Comparison of ENCODE assay signal across 8 cellular contexts in the genomic region with DNA sequence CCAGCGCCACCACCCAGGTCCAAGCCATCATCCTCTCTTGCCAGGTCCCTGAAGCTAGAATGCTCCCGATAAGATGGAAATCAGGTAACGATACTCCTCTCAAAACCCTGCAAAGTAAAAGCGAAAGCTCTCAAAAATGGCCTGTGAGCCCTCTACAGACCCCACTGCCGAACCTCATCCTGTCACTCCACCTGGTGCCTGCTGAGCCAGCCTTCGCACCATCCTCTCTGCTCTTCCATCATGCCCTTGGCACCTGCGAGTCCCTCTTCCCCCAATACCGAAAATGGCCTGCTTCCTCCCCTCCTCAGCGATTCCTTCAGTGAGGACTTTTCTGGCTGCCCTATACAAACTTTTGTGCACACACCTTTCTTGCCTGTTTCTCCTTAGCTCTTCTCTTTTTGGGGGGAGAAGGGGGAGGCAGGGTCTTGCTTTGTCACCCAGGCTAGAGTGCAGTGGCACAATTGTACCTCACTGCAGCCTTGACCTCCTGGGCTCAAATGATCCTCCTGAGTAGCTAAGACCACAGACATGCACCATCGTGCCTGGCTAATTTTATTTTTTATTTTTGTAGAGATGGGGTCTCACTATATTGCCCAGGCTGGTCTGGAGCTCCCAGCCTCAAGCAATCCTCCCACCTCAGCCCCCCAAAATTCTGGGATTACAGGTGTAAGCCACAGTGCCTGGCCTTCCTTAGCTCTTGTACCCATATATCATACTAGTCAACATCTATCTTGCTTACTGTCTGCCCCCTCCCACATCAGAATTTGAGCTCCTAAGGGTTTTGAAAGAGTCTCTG. TPM values are rescaled to one million over a fixed set of nuclear protein-coding genes. Genes with fewer than 3 reads are reported as not detected.
DNase-seq lines count a peak whose midpoint lies in the region; ATAC-seq and TF ChIP-seq lines count a peak whose summit lies in the region.

No MANE protein-coding gene starts in this region.

- peak overlapping the region; percentile 83 for H3K4me3 ChIP-seq in Jurkat, Clone E6-1 (ENCODE audit: low read length)

- ATAC-seq in GM19351 (IDR thresholded peaks at IDR 0.05; ENCODE audit: unreplicated experiment), result no peak
- ATAC-seq in HG03045 (IDR thresholded peaks at IDR 0.05; ENCODE audit: unreplicated experiment), result no peak
- no peak for ATAC-seq in HG02623 (IDR thresholded peaks at IDR 0.05; ENCODE audit: unreplicated experiment)

- H3K36me3 Mint-ChIP-seq in nephron (ENCODE audit: low read depth), result no peaks in the 10 kb centered on the region

- H3K4me1 Mint-ChIP-seq in nephron, result peaks cover 85% of the 10 kb centered on the region

- H3K9me3 Mint-ChIP-seq in nephron, result no peaks in the 10 kb centered on the region

- H3K4me3 Mint-ChIP-seq in nephron, result peak overlapping the region; percentile 92 to 94 (median 93)

- H3K27me3 Mint-ChIP-seq in nephron (ENCODE audit: low read depth), result no peaks in the 10 kb centered on the region

- peak overlapping the region; percentile 89 to 94 (median 89) for H3K27ac Mint-ChIP-seq in nephron

- peak overlapping the region; percentile 77 for H3K27ac ChIP-seq in angular gyrus (ENCODE audit: low read depth, low read length)

- peak; percentile 18 for DNase-seq in CD1c-positive myeloid dendritic cell (ENCODE audit: extremely low spot score)
- peak; percentile 85 for DNase-seq in Jurkat, Clone E6-1 (ENCODE audit: low read depth, low spot score)
- DNase-seq in NCI-H2196 treated with DMSO at 0.1 percent for 48 hours (lab: John Stamatoyannopoulos, UW; ENCODE audit: unreplicated experiment), result no peak

- TF ChIP-seq CTCF in nephron (IDR thresholded peaks at IDR 0.05; ENCODE audit: unreplicated experiment in 3 of 3), result no peak

RNA-seq across cellular contexts. Expression of gene IDH2, which starts 3.0 kb away (rescaled TPM):
- polyA plus RNA-seq in Jurkat, Clone E6-1 (2012; ENCODE audit: insufficient read depth, insufficient read length), result 437 TPM
